In the genomic region with DNA sequence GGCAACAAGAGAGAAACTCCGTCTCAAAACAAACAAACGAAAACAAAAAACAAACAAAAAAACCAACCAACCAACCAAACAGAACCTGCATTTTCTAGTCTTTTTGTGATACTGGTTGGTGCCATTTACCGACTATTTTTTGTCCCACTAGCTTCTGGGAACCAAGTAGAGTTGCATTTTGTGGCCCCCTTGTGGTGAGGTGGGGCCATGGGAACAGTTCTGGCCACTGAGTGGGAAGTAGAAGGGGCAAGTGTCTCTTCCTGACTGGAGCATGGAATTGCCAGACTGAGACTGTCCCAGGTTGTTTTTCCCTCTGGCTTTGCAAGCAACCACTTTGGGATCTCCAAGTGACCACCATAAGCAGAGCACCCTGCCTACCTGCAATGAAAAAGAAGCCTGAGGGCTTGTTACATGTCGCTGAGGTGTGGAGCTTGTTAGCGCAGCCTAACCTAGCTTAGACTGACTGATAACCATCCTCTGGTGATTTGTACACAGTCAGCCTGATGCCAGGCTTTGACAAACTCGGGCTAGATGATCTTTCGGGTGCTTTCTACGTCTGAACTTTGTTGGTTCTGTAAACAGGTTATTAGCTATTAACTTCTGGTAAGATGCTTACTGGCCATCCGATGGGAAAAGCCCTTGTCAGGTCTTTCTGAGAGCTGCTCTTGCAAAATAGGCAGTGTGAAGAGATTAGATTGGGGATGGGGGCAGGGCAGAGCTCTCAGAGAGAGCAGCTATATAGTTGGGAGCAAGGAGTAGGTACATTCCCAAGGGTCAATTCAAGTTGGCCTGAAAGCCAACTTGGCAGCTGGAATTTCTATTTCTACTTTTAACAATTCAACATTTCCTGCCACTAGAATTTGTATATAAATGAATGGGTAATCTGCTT, we compare ENCODE assay signal across 8 cellular contexts.
A peak's percentile ranks its signal among the peaks of the same experiment; 100 is the strongest.
DNase-seq lines count a peak whose midpoint lies in the region; ATAC-seq and TF ChIP-seq lines count a peak whose summit lies in the region.

No MANE protein-coding gene starts in this region.

- peaks cover 7% of the 10 kb centered on the region for H3K4me1 Mint-ChIP-seq in endodermal cell

- H3K27ac Mint-ChIP-seq in endodermal cell: no peak overlapping the region

- H3K27me3 ChIP-seq in PC-3 (ENCODE audit: low read length): peaks cover 84% of the 10 kb centered on the region
- H3K27me3 ChIP-seq in endodermal cell (ENCODE audit: control insufficient read depth, insufficient read depth, low read length, poor library complexity, severe bottlenecking): no peaks in the 10 kb centered on the region
- no peaks in the 10 kb centered on the region for H3K27me3 ChIP-seq in rectal smooth muscle tissue (ENCODE audit: control insufficient read depth, insufficient read depth, low read length)

- intact Hi-C loops in PC-3 (cut with micrococcal nuclease): loop anchor here (1.0 to 5.0 kb wide), 5 partner anchors 125 to 385 kb away; no protein-coding TSS in a partner anchor

- CTCF ChIA-PET in PC-3 (lab: Charles Lee): interaction anchor here (0.6 to 2.4 kb wide), 7 partner anchors 10 to 233 kb away, joined by 3 to 28 read pairs (median 8); no protein-coding TSS in a partner anchor

- H3K36me3 Mint-ChIP-seq in endodermal cell (ENCODE audit: low read depth): no peaks in the 10 kb centered on the region

- H3K36me3 ChIP-seq in PC-3 (ENCODE audit: low read depth, low read length): no peaks in the 10 kb centered on the region
- no peaks in the 10 kb centered on the region for H3K36me3 ChIP-seq in endodermal cell (ENCODE audit: control insufficient read depth, insufficient read depth, low read length)
- H3K36me3 ChIP-seq in rectal smooth muscle tissue (ENCODE audit: control insufficient read depth, insufficient read depth, low read length): no peaks in the 10 kb centered on the region

- POLR2A ChIA-PET in PC-3 (lab: Charles Lee; ENCODE audit: unreplicated experiment): no interaction called here

- H3F3A ChIP-seq in PC-3 (ENCODE audit: low read length, unreplicated experiment): no peaks in the 10 kb centered on the region

- H3K4me3 ChIP-seq in PC-3 (ENCODE audit: low read length) (no peak overlapping the region), endodermal cell (ENCODE audit: low read length) (no peak overlapping the region), rectal smooth muscle tissue (ENCODE audit: low read length) (no peak overlapping the region)

- H3K4me3 Mint-ChIP-seq in endodermal cell: no peak overlapping the region

- peaks cover 7% of the 10 kb centered on the region for H3K27me3 Mint-ChIP-seq in endodermal cell (ENCODE audit: insufficient read depth)

- no peak overlapping the region for H3K27ac ChIP-seq in PC-3 (ENCODE audit: low read length)
- no peak overlapping the region for H3K27ac ChIP-seq in endodermal cell (ENCODE audit: low read depth, low read length)
- H3K27ac ChIP-seq in rectal smooth muscle tissue (ENCODE audit: low read depth, low read length): peak overlapping the region; percentile 2

- no peaks in the 10 kb centered on the region for H3K9me2 ChIP-seq in PC-3 (replicated peaks; ENCODE audit: low read length)

- no peak overlapping the region for H3K4me2 ChIP-seq in PC-3 (ENCODE audit: low read length)

- no peak overlapping the region for H2AFZ ChIP-seq in PC-3 (ENCODE audit: low read length)

- H3K4me1 ChIP-seq in PC-3 (ENCODE audit: insufficient read depth, low read length) (no peaks in the 10 kb centered on the region), endodermal cell (ENCODE audit: control insufficient read depth, insufficient read depth, low read length) (no peaks in the 10 kb centered on the region), rectal smooth muscle tissue (ENCODE audit: control insufficient read depth, insufficient read depth, low read length) (peaks cover 9% of the 10 kb centered on the region)

- 88 to 93% methylated on average over 7 to 9 of the region's 9 CpGs for WGBS in endodermal cell (ENCODE audit: insufficient coverage in 1 of 2, insufficient read length in 1 of 2), 2 experiments

- TF ChIP-seq CTCF in PC-3 (conservative IDR thresholded peaks at IDR 0.05; ENCODE audit: low read depth, low read length) (peak; percentile 88), endodermal cell (conservative IDR thresholded peaks at IDR 0.05) (peak; percentile 81)

- H4K20me1 ChIP-seq in PC-3 (ENCODE audit: low read length): no peaks in the 10 kb centered on the region

- H3K9me3 ChIP-seq in PC-3 (ENCODE audit: low read length): no peaks in the 10 kb centered on the region
- H3K9me3 ChIP-seq in endodermal cell (ENCODE audit: control insufficient read depth, low read length): no peaks in the 10 kb centered on the region

- peaks cover 6% of the 10 kb centered on the region for H3K9me3 Mint-ChIP-seq in endodermal cell

- no TSS peak for BruUV-seq in PC-3 (replicated peaks; lab: Mats Ljungman, UMichigan)

- ATAC-seq in HG02642 (IDR thresholded peaks at IDR 0.05; ENCODE audit: poor library complexity, unreplicated experiment) (peak; percentile 69), PC-3 (peak; percentile 91), GM21515 (IDR thresholded peaks at IDR 0.05; ENCODE audit: unreplicated experiment) (no peak)

- no peaks in the 10 kb centered on the region for H3K79me2 ChIP-seq in PC-3 (ENCODE audit: low read length)

- DNase-seq in 8988T: peak; percentile 41
- DNase-seq in Daoy (ENCODE audit: low read depth): peak; percentile 57
- DNase-seq in PC-3: peak; percentile 76
- peak; percentile 88 for DNase-seq in endodermal cell
- no peak for DNase-seq in globus pallidus (ENCODE audit: low spot score)

- H3K9ac ChIP-seq in PC-3 (ENCODE audit: low read length): no peak overlapping the region
- H3K9ac ChIP-seq in endodermal cell (ENCODE audit: extremely low read depth, low read length, poor library complexity, severe bottlenecking): no peak overlapping the region
- no peak overlapping the region for H3K9ac ChIP-seq in rectal smooth muscle tissue (ENCODE audit: low read length)
